In genomic region chr1:235610157-235610556, GRCh38 we compare ENCODE assay signal across 30 cellular contexts. TPM values are rescaled to one million over a fixed set of nuclear protein-coding genes. Genes with fewer than 3 reads are reported as not detected.
"Had no signal": no experiment of that assay in that cellular context is flagged by ENCODE, and none has a peak within 500 bp of the region (broad histone marks: within the 10 kb centered on the region; RNA-seq: fewer than 3 reads in every experiment).

No MANE protein-coding gene starts in this region.

- H3K36me3 Mint-ChIP-seq: stimulated activated effector memory CD8-positive, alpha-beta T cell treated with anti-CD3 and anti-CD28 coated beads, Interleukin-12 subunit alpha, Interleukin-12 subunit beta, amount 100 ng/mL, for 72 hours; stimulated activated memory B cell treated with anti-CD40 and anti-IgM and Interleukin-4, amounts not matched to agents 10 μg/mL and 1 μg/mL and 100 μg/mL, for 72 hours; stimulated activated naive B cell treated with anti-CD40 and anti-IgM and Interleukin-4, amounts not matched to agents 10 μg/mL and 1 μg/mL and 100 μg/mL, for 72 hours had no signal

- H3K4me1 ChIP-seq: stomach, suprapubic skin, testis, thyroid gland, tibial artery, tibial nerve, upper lobe of left lung, upper lobe of right lung, uterus, vagina had no signal

- DNase-seq: stimulated activated CD4-positive, alpha-beta T cell treated with anti-CD3 and anti-CD28 coated beads, Interleukin-2, amount 100 ng/mL, for 48 hours; stimulated activated CD4-positive, alpha-beta T cell treated with anti-CD3 and anti-CD28 coated beads, Interleukin-4, amount 100 ng/mL, for 1 hour; stimulated activated CD4-positive, alpha-beta T cell treated with anti-CD3 and anti-CD28 coated beads, Interleukin-4, amount 100 ng/mL, for 24 hours; stimulated activated CD4-positive, alpha-beta T cell treated with anti-CD3 and anti-CD28 coated beads, Interleukin-4, amount 100 ng/mL, for 4 hours; stimulated activated CD8-positive, alpha-beta memory T cell treated with anti-CD3 and anti-CD28 coated beads, Interleukin-4, amount 100 ng/mL, for 48 hours; stimulated activated naive B cell treated with anti-CD40 and anti-IgM and Interleukin-4, amounts not matched to agents 10 μg/mL and 1 μg/mL and 100 μg/mL, for 72 hours; stimulated activated naive CD4-positive, alpha-beta T cell; stimulated activated naive CD4-positive, alpha-beta T cell treated with Interleukin-2 at 50 U/mL for 16 hours; stimulated activated naive CD8-positive, alpha-beta T cell treated with anti-CD3 and anti-CD28 coated beads, Interleukin-15, amount 100 ng/mL, for 72 hours; stimulated activated naive CD8-positive, alpha-beta T cell treated with anti-CD3 and anti-CD28 coated beads, Interleukin-15, Interleukin-2, amounts not matched to agents 100 U/mL and 50 U/mL, for 24 hours; stomach; substantia nigra; testis; thyroid gland; tibial artery; transverse colon; trophoblast cell; upper lobe of left lung; upper lobe of right lung; uterus had no signal

- H3K4me1 Mint-ChIP-seq: stimulated activated effector memory CD8-positive, alpha-beta T cell treated with anti-CD3 and anti-CD28 coated beads, Interleukin-12 subunit alpha, Interleukin-12 subunit beta, amount 100 ng/mL, for 72 hours; stimulated activated memory B cell treated with anti-CD40 and anti-IgM and Interleukin-4, amounts not matched to agents 10 μg/mL and 1 μg/mL and 100 μg/mL, for 72 hours; stimulated activated naive B cell treated with anti-CD40 and anti-IgM and Interleukin-4, amounts not matched to agents 10 μg/mL and 1 μg/mL and 100 μg/mL, for 72 hours; stimulated activated naive CD8-positive, alpha-beta T cell treated with anti-CD3 and anti-CD28 coated beads, Interleukin-15, amount 100 ng/mL, for 72 hours had no signal

- FAIRE-seq: urothelium cell line had no signal

- H3K9me3 ChIP-seq: stomach, suprapubic skin, testis, thoracic aorta, thyroid gland, tibial artery, tibial nerve, transverse colon, upper lobe of left lung, upper lobe of right lung, uterus, vagina had no signal

- H3K36me3 ChIP-seq: stomach, suprapubic skin, thoracic aorta, thyroid gland, tibial artery, tibial nerve, transverse colon, upper lobe of left lung, upper lobe of right lung, uterus, vagina had no signal

- H3K4me3 ChIP-seq: stomach, suprapubic skin, testis, thoracic aorta, thyroid gland, tibial artery, tibial nerve, transverse colon, upper lobe of left lung, upper lobe of right lung, uterus, vagina had no signal

- H3K9me3 Mint-ChIP-seq: stimulated activated effector memory CD8-positive, alpha-beta T cell treated with anti-CD3 and anti-CD28 coated beads, Interleukin-12 subunit alpha, Interleukin-12 subunit beta, amount 100 ng/mL, for 72 hours; stimulated activated memory B cell treated with anti-CD40 and anti-IgM and Interleukin-4, amounts not matched to agents 10 μg/mL and 1 μg/mL and 100 μg/mL, for 72 hours; stimulated activated naive CD8-positive, alpha-beta T cell treated with anti-CD3 and anti-CD28 coated beads, Interleukin-15, amount 100 ng/mL, for 72 hours; stimulated activated naive CD8-positive, alpha-beta T cell treated with anti-CD3 and anti-CD28 coated beads, Interleukin-15, Interleukin-2, amounts not matched to agents 100 ng/mL and 50 ng/mL, for 24 hours had no signal

- ATAC-seq: stimulated activated effector memory CD8-positive, alpha-beta T cell treated with anti-CD3 and anti-CD28 coated beads, Interleukin-12 subunit alpha, Interleukin-12 subunit beta, amount 100 ng/mL, for 72 hours; stimulated activated memory B cell treated with anti-CD40 and anti-IgM and Interleukin-4, amounts not matched to agents 10 μg/mL and 1 μg/mL and 100 μg/mL, for 72 hours; stimulated activated naive B cell treated with anti-CD40 and anti-IgM and Interleukin-4, amounts not matched to agents 10 μg/mL and 1 μg/mL and 100 μg/mL, for 72 hours; stimulated activated naive CD8-positive, alpha-beta T cell treated with anti-CD3 and anti-CD28 coated beads, Interleukin-15, amount 100 ng/mL, for 72 hours; stimulated activated naive CD8-positive, alpha-beta T cell treated with anti-CD3 and anti-CD28 coated beads, Interleukin-15, Interleukin-2, amounts not matched to agents 100 U/mL and 50 U/mL, for 24 hours; upper lobe of right lung had no signal

- H3K27ac ChIP-seq: stomach, suprapubic skin, testis, thoracic aorta, thyroid gland, tibial artery, tibial nerve, transverse colon, upper lobe of left lung, upper lobe of right lung, uterus, vagina had no signal

- H3K27ac Mint-ChIP-seq: stimulated activated effector memory CD8-positive, alpha-beta T cell treated with anti-CD3 and anti-CD28 coated beads, Interleukin-12 subunit alpha, Interleukin-12 subunit beta, amount 100 ng/mL, for 72 hours; stimulated activated memory B cell treated with anti-CD40 and anti-IgM and Interleukin-4, amounts not matched to agents 10 μg/mL and 1 μg/mL and 100 μg/mL, for 72 hours; stimulated activated naive B cell treated with anti-CD40 and anti-IgM and Interleukin-4, amounts not matched to agents 10 μg/mL and 1 μg/mL and 100 μg/mL, for 72 hours; stimulated activated naive CD8-positive, alpha-beta T cell treated with anti-CD3 and anti-CD28 coated beads, Interleukin-15, amount 100 ng/mL, for 72 hours; stimulated activated naive CD8-positive, alpha-beta T cell treated with anti-CD3 and anti-CD28 coated beads, Interleukin-15, Interleukin-2, amounts not matched to agents 100 ng/mL and 50 ng/mL, for 24 hours had no signal

- H3K4me3 Mint-ChIP-seq: stimulated activated effector memory CD8-positive, alpha-beta T cell treated with anti-CD3 and anti-CD28 coated beads, Interleukin-12 subunit alpha, Interleukin-12 subunit beta, amount 100 ng/mL, for 72 hours; stimulated activated memory B cell treated with anti-CD40 and anti-IgM and Interleukin-4, amounts not matched to agents 10 μg/mL and 1 μg/mL and 100 μg/mL, for 72 hours; stimulated activated naive B cell treated with anti-CD40 and anti-IgM and Interleukin-4, amounts not matched to agents 10 μg/mL and 1 μg/mL and 100 μg/mL, for 72 hours; stimulated activated naive CD8-positive, alpha-beta T cell treated with anti-CD3 and anti-CD28 coated beads, Interleukin-15, amount 100 ng/mL, for 72 hours; stimulated activated naive CD8-positive, alpha-beta T cell treated with anti-CD3 and anti-CD28 coated beads, Interleukin-15, Interleukin-2, amounts not matched to agents 100 ng/mL and 50 ng/mL, for 24 hours had no signal

- H3K27me3 ChIP-seq: stomach, suprapubic skin, testis, thyroid gland, tibial artery, tibial nerve, transverse colon, upper lobe of left lung, upper lobe of right lung, uterus, vagina had no signal

RNA-seq across cellular contexts. Expression of gene GNG4, which starts 39.4 kb away (rescaled TPM):
- total RNA-seq: subcutaneous adipose tissue, upper lobe of right lung, ureter had no signal
